Comparison of ENCODE assay signal across 9 cellular contexts in genomic region chr12:69688496-69689427, GRCh38. TPM values are rescaled to one million over a fixed set of nuclear protein-coding genes. Genes with fewer than 3 reads are reported as not detected.
DNase-seq lines count a peak whose midpoint lies in the region; ATAC-seq, FAIRE-seq and TF ChIP-seq lines count a peak whose summit lies in the region.
"Had no signal": no experiment of that assay in that cellular context is flagged by ENCODE, and none has a peak within 500 bp of the region (broad histone marks: within the 10 kb centered on the region; RNA-seq: fewer than 3 reads in every experiment).

No MANE protein-coding gene starts in this region.

- H3K4me3 ChIP-seq in choroid plexus epithelial cell (ENCODE audit: low read depth, low read length), result no peak overlapping the region
- H3K4me3 ChIP-seq in thoracic aorta, result peak overlapping the region; percentile 17

- peaks cover 0 to 4% (median 3%) of the 10 kb centered on the region in 3 donors for H3K4me1 Mint-ChIP-seq in T-cell

- no peak for TF ChIP-seq CTCF in choroid plexus epithelial cell (conservative IDR thresholded peaks at IDR 0.05; ENCODE audit: low read depth, low read length)
- TF ChIP-seq CTCF in thoracic aorta (IDR thresholded peaks at IDR 0.05), result no peak

- no peak overlapping the region for H3K4me3 Mint-ChIP-seq in T-cell

- ATAC-seq in HG03066 (IDR thresholded peaks at IDR 0.05; ENCODE audit: low read depth, unreplicated experiment) (peak; percentile 47), T-cell (replicated peaks in 1 of 4) (peak in 3 of 4 experiments; percentile 34 to 69 (median 52)), thoracic aorta (ENCODE audit: insufficient number of reproducible peaks, low FRiP score, low read depth) (peak; percentile 92), HG03025 (IDR thresholded peaks at IDR 0.05; ENCODE audit: low FRiP score, unreplicated experiment) (no peak)

- no peaks in the 10 kb centered on the region for H3K36me3 ChIP-seq in thoracic aorta

- H3K36me3 Mint-ChIP-seq in T-cell, result no peaks in the 10 kb centered on the region

- POLR2A ChIA-PET in T-cell (lab: Charles Lee), result no interaction called here

- peaks cover 9 to 20% of the 10 kb centered on the region in 2 donors for H3K4me1 ChIP-seq in thoracic aorta (ENCODE audit: control insufficient read depth in 1 of 2, low read depth in 2 of 2)
- H3K4me1 ChIP-seq: parathyroid adenoma had no signal

- peaks cover 9% of the 10 kb centered on the region in 2 donors for H3K27me3 Mint-ChIP-seq in T-cell

- no peak for FAIRE-seq in GM12891 (lab: Jason Lieb, UNC)

- H3K27ac ChIP-seq in thoracic aorta, result peak overlapping the region; percentile 58 to 68
- H3K27ac ChIP-seq: parathyroid adenoma had no signal

- H3K27me3 ChIP-seq in thoracic aorta (replicated peaks; ENCODE audit: insufficient read depth), result no peaks in the 10 kb centered on the region

- DNase-seq in ELR (ENCODE audit: low read depth) (peak; percentile 98), T-cell (peak in 6 of 34 experiments; percentile 1 to 25 (median 2)), choroid plexus epithelial cell (ENCODE audit: low read depth) (peak; percentile 95), lung microvascular endothelial cell (ENCODE audit: low read depth in 2 of 2) (peak; percentile 90 to 99), thoracic aorta (ENCODE audit: low spot score) (peak; percentile 53), GM12891 (ENCODE audit: insufficient read length, low spot score) (no peak)

- H3K9me3 Mint-ChIP-seq in T-cell, result no peaks in the 10 kb centered on the region

- no peak overlapping the region for H3K27ac Mint-ChIP-seq in T-cell

- TF ChIP-seq POLR2A in GM12891 (IDR thresholded peaks at IDR 0.05; ENCODE audit: low read depth, low read length), result no peak

- CTCF ChIA-PET in T-cell (lab: Charles Lee), result no interaction called here

- H3K9me3 ChIP-seq in thoracic aorta, result no peaks in the 10 kb centered on the region

TF ChIP-seq in GM12891, 5 proteins besides CTCF, POLR2A, EP300 and RAD21:
- no peak for TF ChIP-seq POLR2AphosphoS5 (IDR thresholded peaks at IDR 0.05; ENCODE audit: low read depth, low read length)
- TF ChIP-seq TAF1 (IDR thresholded peaks at IDR 0.05; ENCODE audit: low read depth, low read length), result no peak
- TF ChIP-seq PAX5 (IDR thresholded peaks at IDR 0.05; ENCODE audit: insufficient read depth, low read length, severe bottlenecking), result no peak
- TF ChIP-seq SPI1 (IDR thresholded peaks at IDR 0.05; ENCODE audit: low read depth, low read length), result no peak
- TF ChIP-seq POU2F2 (IDR thresholded peaks at IDR 0.05; ENCODE audit: low read depth, low read length), result no peak

RNA-seq across cellular contexts. Expression of gene BEST3, which starts 10.3 kb away (rescaled TPM):
- total RNA-seq in T-cell (not detected), lung microvascular endothelial cell (under 0.01 and 0.60 TPM in 2 replicates), thoracic aorta (not detected)
- 0.09 TPM for polyA plus RNA-seq in GM12891 (2012; ENCODE audit: low read depth, missing spikeins)

RNA-seq across cellular contexts. Expression of gene RAB3IP, which starts 49.9 kb away (rescaled TPM):
- total RNA-seq in T-cell (10 to 100 TPM; 18.7 to 30.5 (median 20.7) TPM), lung microvascular endothelial cell (7.8 and 10.7 TPM in 2 replicates), thoracic aorta (10 to 100 TPM in 1 of 2 donors, 1 to 10 TPM in 1; 8.1 to 22.6 TPM)
- 12.5 TPM for polyA plus RNA-seq in GM12891 (2012; ENCODE audit: low read depth, missing spikeins)
